In the genomic region with DNA sequence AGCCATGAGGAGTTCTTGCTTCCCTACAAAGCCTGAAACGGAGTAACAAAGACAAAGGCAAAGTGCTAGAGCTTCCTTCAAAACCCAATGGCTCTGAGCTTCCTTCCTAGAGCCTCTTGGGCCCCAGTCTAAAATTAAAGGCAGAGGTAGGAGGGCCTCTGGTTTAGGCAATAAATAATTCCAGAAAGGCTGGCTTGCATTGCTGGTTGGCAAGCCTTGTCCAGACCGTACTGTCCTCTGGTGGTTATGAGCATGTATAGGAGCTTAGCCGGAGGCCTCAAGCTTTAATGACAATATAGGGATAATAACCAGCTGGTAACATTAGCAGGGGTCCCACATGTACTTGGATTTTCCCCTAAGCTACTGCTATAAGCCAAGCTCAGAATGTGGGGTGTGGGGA, we compare ENCODE assay signal across 12 cellular contexts.
A peak's percentile ranks its signal among the peaks of the same experiment; 100 is the strongest.
DNase-seq lines count a peak whose midpoint lies in the region; TF ChIP-seq lines count a peak whose summit lies in the region.
"Had no signal": no experiment of that assay in that cellular context is flagged by ENCODE, and none has a peak within 500 bp of the region (broad histone marks: within the 10 kb centered on the region; RNA-seq: fewer than 3 reads in every experiment).

No MANE protein-coding gene starts in this region.

- H3K4me3 ChIP-seq in AG04449 (ENCODE audit: low read depth, low read length), result no peak overlapping the region

- POLR2A ChIA-PET in AG04449 (lab: Yijun Ruan, JAX), result interaction anchor here (0.9 kb wide), 1 partner anchor 234 kb away, joined by 3 read pairs; no protein-coding TSS in a partner anchor

- peaks cover 25% of the 10 kb centered on the region for H3K9me3 Mint-ChIP-seq in mesothelial cell of epicardium
- H3K9me3 Mint-ChIP-seq: activated B cell treated with CpG ODN at 0.5 μM for 24 hours had no signal

- TF ChIP-seq CTCF in AG04449 (IDR thresholded peaks at IDR 0.05; ENCODE audit: insufficient read depth, low read length, missing control alignments), result peak; percentile 14
- TF ChIP-seq CTCF in mesothelial cell of epicardium (IDR thresholded peaks at IDR 0.05; ENCODE audit: unreplicated experiment), result no peak

- peak overlapping the region; percentile 52 for H3K27ac Mint-ChIP-seq in mesothelial cell of epicardium
- H3K27ac Mint-ChIP-seq: activated B cell treated with CpG ODN at 0.5 μM for 24 hours; CD4-positive, CD25-positive, alpha-beta regulatory T cell had no signal

- no peaks in the 10 kb centered on the region for H3K27me3 Mint-ChIP-seq in mesothelial cell of epicardium (ENCODE audit: low read depth)
- H3K27me3 Mint-ChIP-seq: activated B cell treated with CpG ODN at 0.5 μM for 24 hours; CD4-positive, CD25-positive, alpha-beta regulatory T cell had no signal

- CTCF ChIA-PET in AG04449 (lab: Yijun Ruan, JAX), result interaction anchor here (0.9 to 2.5 kb wide), 6 partner anchors 16 to 236 kb away, joined by 3 to 17 read pairs (median 4); no protein-coding TSS in a partner anchor

- no peaks in the 10 kb centered on the region for H3K36me3 Mint-ChIP-seq in mesothelial cell of epicardium
- H3K36me3 Mint-ChIP-seq: CD4-positive, CD25-positive, alpha-beta regulatory T cell had no signal

- no peak overlapping the region for H3K4me3 Mint-ChIP-seq in mesothelial cell of epicardium
- H3K4me3 Mint-ChIP-seq: activated B cell treated with CpG ODN at 0.5 μM for 24 hours; CD4-positive, CD25-positive, alpha-beta regulatory T cell had no signal

- DNase-seq in AG04449 (ENCODE audit: low read depth, low spot score), result no peak
- peak; percentile 47 to 70 for DNase-seq in NOMO-1 (lab: John Stamatoyannopoulos, UW; ENCODE audit: unreplicated experiment in 2 of 2)
- no peak for DNase-seq in epithelial cell of prostate (ENCODE audit: low read depth, low spot score)
- no peak for DNase-seq in mesothelial cell of epicardium (ENCODE audit: low spot score in 2 of 2, unreplicated experiment in 2 of 2)
- no peak for DNase-seq in NCI-H748 treated with DMSO at 0.1 percent for 48 hours (lab: John Stamatoyannopoulos, UW)
- no peak for DNase-seq in activated CD4-positive, alpha-beta T cell treated with anti-CD3 and anti-CD28 coated beads for 4 hours
- no peak for DNase-seq in stimulated activated CD8-positive, alpha-beta memory T cell treated with anti-CD3 and anti-CD28 coated beads, Interleukin-4, amount 100 ng/mL, for 48 hours
- no peak for DNase-seq in NCI-H510A treated with DMSO at 0.1 percent for 48 hours (lab: John Stamatoyannopoulos, UW)
- DNase-seq: activated B cell treated with CpG ODN at 0.5 μM for 24 hours; activated naive CD4-positive, alpha-beta T cell; CD4-positive, CD25-positive, alpha-beta regulatory T cell; NCI-H774 had no signal

- peak overlapping the region; percentile 56 for H3K27ac ChIP-seq in epithelial cell of prostate

- H3K4me1 Mint-ChIP-seq in mesothelial cell of epicardium, result peaks cover 4% of the 10 kb centered on the region
- H3K4me1 Mint-ChIP-seq: activated B cell treated with CpG ODN at 0.5 μM for 24 hours; CD4-positive, CD25-positive, alpha-beta regulatory T cell had no signal

Comparison
In these comparisons a context has a peak if more than half of its experiments do, and no peak if none do; other contexts are left out.
1. DNase-seq: peak in NOMO-1 (2 of 2); none in AG04449 (single experiment), epithelial cell of prostate (single experiment), mesothelial cell of epicardium (0 of 2), NCI-H748 treated with DMSO at 0.1 percent for 48 hours (single experiment), activated CD4-positive, alpha-beta T cell treated with anti-CD3 and anti-CD28 coated beads for 4 hours (0 of 2), stimulated activated CD8-positive, alpha-beta memory T cell treated with anti-CD3 and anti-CD28 coated beads, Interleukin-4, amount 100 ng/mL, for 48 hours (single experiment) and NCI-H510A treated with DMSO at 0.1 percent for 48 hours (single experiment).